ENCODE assay signal across 1 cellular context in the genomic region with DNA sequence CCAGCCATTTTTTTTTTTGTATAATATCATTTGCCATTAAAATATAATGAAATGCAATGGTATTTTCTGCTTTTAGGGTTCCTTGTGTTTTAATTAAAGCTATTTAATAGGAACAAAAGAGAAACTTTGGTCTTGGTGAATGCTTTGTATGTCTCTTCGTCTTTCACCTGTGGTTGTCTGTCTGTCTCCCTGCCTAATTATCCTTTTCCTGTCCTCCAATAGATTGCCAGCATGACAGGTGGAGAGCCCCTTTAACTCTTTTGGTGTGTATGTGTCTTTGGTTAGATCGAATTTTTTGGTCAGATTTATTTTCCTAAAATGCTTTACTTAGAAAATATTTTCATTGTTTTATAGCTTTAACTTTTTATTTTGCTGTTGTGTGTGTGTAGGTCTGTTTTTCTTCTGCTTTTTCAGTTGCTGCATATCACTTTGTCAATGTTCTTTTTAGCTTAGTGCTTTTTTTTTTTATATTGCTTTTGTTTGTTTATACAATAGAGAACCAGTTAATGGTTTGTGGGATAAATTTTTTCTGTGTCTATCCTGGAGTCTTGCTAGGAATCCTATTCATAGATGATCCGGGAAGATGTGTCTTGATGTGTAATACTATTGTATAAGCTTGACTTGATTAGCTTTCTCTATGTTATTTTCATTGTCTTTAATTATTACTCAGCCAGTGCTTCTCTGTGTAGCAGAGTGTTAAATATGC.
TF ChIP-seq lines count a peak whose summit lies in the region.

No MANE protein-coding gene starts in this region.

TF ChIP-seq in IMR-90, 13 proteins besides CTCF, POLR2A, EP300 and RAD21:
- no peak for TF ChIP-seq RFX5 (IDR thresholded peaks at IDR 0.05; ENCODE audit: low read depth, low read length)
- no peak for TF ChIP-seq FOS (IDR thresholded peaks at IDR 0.05; ENCODE audit: low read depth, low read length)
- no peak for TF ChIP-seq BHLHE40 (IDR thresholded peaks at IDR 0.05; ENCODE audit: low read depth, low read length)
- no peak for TF ChIP-seq MAFK (IDR thresholded peaks at IDR 0.05; ENCODE audit: low read depth, low read length)
- no peak for TF ChIP-seq NFE2L2 (IDR thresholded peaks at IDR 0.05; ENCODE audit: low read depth, low read length)
- no peak for TF ChIP-seq RCOR1 (IDR thresholded peaks at IDR 0.05; ENCODE audit: insufficient replicate concordance, low read length)
- TF ChIP-seq CHD1 (IDR thresholded peaks at IDR 0.05; ENCODE audit: low read depth, low read length), result no peak
- TF ChIP-seq, protein P1, sequence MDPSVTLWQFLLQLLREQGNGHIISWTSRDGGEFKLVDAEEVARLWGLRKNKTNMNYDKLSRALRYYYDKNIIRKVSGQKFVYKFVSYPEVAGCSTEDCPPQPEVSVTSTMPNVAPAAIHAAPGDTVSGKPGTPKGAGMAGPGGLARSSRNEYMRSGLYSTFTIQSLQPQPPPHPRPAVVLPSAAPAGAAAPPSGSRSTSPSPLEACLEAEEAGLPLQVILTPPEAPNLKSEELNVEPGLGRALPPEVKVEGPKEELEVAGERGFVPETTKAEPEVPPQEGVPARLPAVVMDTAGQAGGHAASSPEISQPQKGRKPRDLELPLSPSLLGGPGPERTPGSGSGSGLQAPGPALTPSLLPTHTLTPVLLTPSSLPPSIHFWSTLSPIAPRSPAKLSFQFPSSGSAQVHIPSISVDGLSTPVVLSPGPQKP (IDR thresholded peaks at IDR 0.05; ENCODE audit: borderline replicate concordance, low read depth, low read length), result no peak
- TF ChIP-seq CEBPB (IDR thresholded peaks at IDR 0.05; ENCODE audit: low read depth, low read length), result no peak
